Comparison of ENCODE assay signal across 13 cellular contexts in genomic region chr17:47820023-47820789, GRCh38. TPM values are rescaled to one million over a fixed set of nuclear protein-coding genes. Genes with fewer than 3 reads are reported as not detected.
A peak's percentile ranks its signal among the peaks of the same experiment; 100 is the strongest.
DNase-seq lines count a peak whose midpoint lies in the region; ATAC-seq, FAIRE-seq and TF ChIP-seq lines count a peak whose summit lies in the region.
"Had no signal": no experiment of that assay in that cellular context is flagged by ENCODE, and none has a peak within 500 bp of the region (broad histone marks: within the 10 kb centered on the region; RNA-seq: fewer than 3 reads in every experiment).

No MANE protein-coding gene starts in this region.

- H3K27me3 Mint-ChIP-seq in naive thymus-derived CD8-positive, alpha-beta T cell = no peaks in the 10 kb centered on the region

- peak overlapping the region; percentile 83 to 99 (median 98) for H3K4me2 ChIP-seq in BLaER1 treated with 17β-estradiol and CSF1 and Interleukin-3, amounts not matched to agents 10 nM and 100 nM
- H3K4me2 ChIP-seq in GM12878 (ENCODE audit: control insufficient read depth, insufficient read depth) = peak overlapping the region; percentile 93

- H3K79me2 ChIP-seq in GM12878 (ENCODE audit: control insufficient read depth, insufficient read depth, low read length) = peaks cover 7% of the 10 kb centered on the region; the same call in 1 of the 2 replicates

- H3K36me3 ChIP-seq in BLaER1 treated with 17β-estradiol and CSF1 and Interleukin-3, amounts not matched to agents 10 nM and 100 nM = peaks cover 59 to 70% (median 64%) of the 10 kb centered on the region in 11 experiments
- H3K36me3 ChIP-seq in HUES6 (ENCODE audit: control insufficient read depth, insufficient read depth, low read length) (peaks cover 36% of the 10 kb centered on the region), GM12878 (ENCODE audit: control insufficient read depth in 2 of 2, insufficient read depth in 2 of 2, low read length in 1 of 2) (peaks cover 5 to 20% of the 10 kb centered on the region in 2 experiments; a peak in 3 of 4 replicates), aorta (ENCODE audit: control insufficient read depth in 1 of 2, insufficient read depth in 2 of 2, low read length in 1 of 2) (peaks cover 3 to 7% of the 10 kb centered on the region in 2 donors)

- no peaks in the 10 kb centered on the region for H3K27me3 ChIP-seq in BLaER1 treated with 17β-estradiol and CSF1 and Interleukin-3, amounts not matched to agents 10 nM and 100 nM
- H3K27me3 ChIP-seq in HUES6 (ENCODE audit: control insufficient read depth, insufficient read depth, low read length) (no peaks in the 10 kb centered on the region), GM12878 (replicated peaks in 1 of 2; ENCODE audit: control insufficient read depth in 2 of 2, insufficient read depth in 2 of 2, low read length in 1 of 2) (no peaks in the 10 kb centered on the region), aorta (ENCODE audit: control insufficient read depth in 1 of 2, insufficient read depth in 2 of 2, low read length in 1 of 2) (no peaks in the 10 kb centered on the region)
- H3K27me3 ChIP-seq: cardiac muscle cell had no signal

- H3K4me3 ChIP-seq in BLaER1 treated with 17β-estradiol and CSF1 and Interleukin-3, amounts not matched to agents 10 nM and 100 nM = peak overlapping the region in 9 of 10 experiments; percentile 72 to 92 (median 86); a peak in 19 of 20 replicates
- H3K4me3 ChIP-seq in HUES6 (ENCODE audit: low read depth, low read length) (peak overlapping the region; percentile 73; the same call in 1 of the 2 replicates), GM12878 (no peak overlapping the region), aorta (ENCODE audit: low read length in 2 of 2) (no peak overlapping the region)

- H3K4me1 ChIP-seq in BLaER1 treated with 17β-estradiol and CSF1 and Interleukin-3, amounts not matched to agents 10 nM and 100 nM = peaks cover 22 to 37% (median 26%) of the 10 kb centered on the region in 10 experiments
- peaks cover 13% of the 10 kb centered on the region for H3K4me1 ChIP-seq in HUES6 (ENCODE audit: control insufficient read depth, insufficient read depth, low read length)
- H3K4me1 ChIP-seq in GM12878 (ENCODE audit: control insufficient read depth, insufficient read depth, low read length) = peaks cover 10% of the 10 kb centered on the region
- no peaks in the 10 kb centered on the region for H3K4me1 ChIP-seq in aorta (ENCODE audit: control insufficient read depth in 1 of 2, insufficient read depth in 2 of 2, low read length in 2 of 2)

- WGBS in GM12878 (ENCODE audit: insufficient coverage, insufficient replicate concordance, low lambda C conversion rate, missing lambda C conversion rate) = 63% methylated on average over 12 of the region's 12 CpGs
- 70 to 72% methylated on average over 12 of the region's 12 CpGs for WGBS in aorta, 2 donors

- no peak for FAIRE-seq in GM12878 (lab: Jason Lieb, UNC)
- FAIRE-seq: islet of Langerhans had no signal

- intact Hi-C loops in GM12878 (cut with micrococcal nuclease; ENCODE audit: unreplicated experiment) = no loop called here
- intact Hi-C loops in aorta (cut with DNase I) = no loop called here

- H2AFZ ChIP-seq in GM12878 (ENCODE audit: control insufficient read depth, low read depth, low read length) = no peak overlapping the region

- in situ Hi-C loops in GM12878 (cut with MboI) = no loop called here

- no peak for TF ChIP-seq RAD21 in GM12878 (IDR thresholded peaks at IDR 0.05; ENCODE audit: insufficient read depth, low read depth, low read length)

- H3K27ac ChIP-seq in BLaER1 treated with 17β-estradiol and CSF1 and Interleukin-3, amounts not matched to agents 10 nM and 100 nM = peak overlapping the region in 2 of 11 experiments; percentile 79 to 80; a peak in 3 of 22 replicates
- H3K27ac ChIP-seq in HUES6 (ENCODE audit: low read depth, low read length) (no peak overlapping the region), GM12878 (ENCODE audit: control insufficient read depth, insufficient read depth) (no peak overlapping the region), aorta (ENCODE audit: low read depth in 1 of 2, low read length in 2 of 2) (no peak overlapping the region)
- H3K27ac ChIP-seq: cardiac muscle cell had no signal

- H4K20me1 ChIP-seq in BLaER1 treated with 17β-estradiol and CSF1 and Interleukin-3, amounts not matched to agents 10 nM and 100 nM = peaks cover 0 to 24% (median 5%) of the 10 kb centered on the region in 11 experiments; a peak in 7 of 22 replicates
- no peaks in the 10 kb centered on the region for H4K20me1 ChIP-seq in GM12878 (ENCODE audit: control insufficient read depth, insufficient read depth)

- no peak for ATAC-seq in GM12878
- no peak for ATAC-seq in naive thymus-derived CD8-positive, alpha-beta T cell
- no peak for ATAC-seq in HG03354 (IDR thresholded peaks at IDR 0.05; ENCODE audit: poor library complexity, severe bottlenecking, unreplicated experiment)
- no peak for ATAC-seq in aorta (ENCODE audit: low FRiP score)
- no peak for ATAC-seq in GM18511 (IDR thresholded peaks at IDR 0.05; ENCODE audit: unreplicated experiment)

- no peak for TF ChIP-seq EP300 in GM12878 (IDR thresholded peaks at IDR 0.05; ENCODE audit: borderline replicate concordance in 1 of 2, control insufficient read depth in 1 of 2, low read depth in 2 of 2, low read length in 2 of 2)

- CTCF ChIA-PET in GM12878 (lab: Yijun Ruan, JAX) = interaction anchor here (1.0 kb wide), 1 partner anchor 129 kb away, joined by 3 read pairs; no protein-coding TSS in a partner anchor

- TF ChIP-seq CTCF in GM12878 (IDR thresholded peaks at IDR 0.05 in 2 of 3, conservative IDR thresholded peaks at IDR 0.05 in 1 of 3; ENCODE audit: control insufficient read depth in 2 of 3, extremely low read depth in 1 of 3, insufficient read depth in 1 of 3, low read depth in 3 of 3, low read length in 3 of 3) = no peak

- H3K9me3 Mint-ChIP-seq in naive thymus-derived CD8-positive, alpha-beta T cell = no peaks in the 10 kb centered on the region

- H3K9ac ChIP-seq in BLaER1 treated with 17β-estradiol and CSF1 and Interleukin-3, amounts not matched to agents 10 nM and 100 nM = peak overlapping the region; percentile 73 to 88 (median 80); a peak in 21 of 22 replicates
- H3K9ac ChIP-seq in HUES6 (ENCODE audit: low read length) = no peak overlapping the region
- no peak overlapping the region; the same call in 1 of the 2 replicates for H3K9ac ChIP-seq in GM12878 (ENCODE audit: control insufficient read depth, insufficient read depth, low read length)

- peak overlapping the region in 9 of 10 donors; percentile 74 to 96 (median 94) for H3K27ac Mint-ChIP-seq in naive thymus-derived CD8-positive, alpha-beta T cell

- POLR2A ChIA-PET in GM12878 (lab: Charles Lee) = no interaction called here
- POLR2A ChIA-PET in naive thymus-derived CD8-positive, alpha-beta T cell (lab: Charles Lee) = interaction anchor here (2.6 kb wide), 1 partner anchor 11 kb away, joined by 30 read pairs; the partner anchor contains the start of genes LRRC46 and MRPL10

- H3K4me3 Mint-ChIP-seq in naive thymus-derived CD8-positive, alpha-beta T cell = peak overlapping the region; percentile 92 to 99 (median 98)

- H3K4me1 Mint-ChIP-seq in naive thymus-derived CD8-positive, alpha-beta T cell = peaks cover 12 to 30% (median 26%) of the 10 kb centered on the region in 4 donors

- TF ChIP-seq POLR2A in GM12878 (IDR thresholded peaks at IDR 0.05; ENCODE audit: low read depth, low read length) = no peak

- DNase-seq in GM12878 (ENCODE audit: low read depth, low spot score) (no peak), DMS153 treated with DMSO at 0.1 percent for 48 hours (lab: John Stamatoyannopoulos, UW; ENCODE audit: unreplicated experiment) (no peak), aorta (no peak)
- no peak for DNase-seq in naive thymus-derived CD8-positive, alpha-beta T cell
- DNase-seq: EL; NCI-H2029; stimulated activated CD4-positive, alpha-beta T cell treated with anti-CD3 and anti-CD28 coated beads, Interleukin-2, amount 100 ng/mL, for 48 hours had no signal

- peaks cover 0 to 47% (median 12%) of the 10 kb centered on the region in 3 donors for H3K36me3 Mint-ChIP-seq in naive thymus-derived CD8-positive, alpha-beta T cell

- RAD21 ChIA-PET in GM12878 (lab: Charles Lee; ENCODE audit: unreplicated experiment) = no interaction called here

- SMC1A ChIA-PET in GM12878 (lab: Charles Lee; ENCODE audit: uncharacterized antibody, unreplicated experiment) = no interaction called here

- H3K9me3 ChIP-seq in BLaER1 treated with 17β-estradiol and CSF1 and Interleukin-3, amounts not matched to agents 10 nM and 100 nM (replicated peaks in 1 of 11) = no peaks in the 10 kb centered on the region
- H3K9me3 ChIP-seq in HUES6 (ENCODE audit: control insufficient read depth, insufficient read depth, low read depth, low read length) (no peaks in the 10 kb centered on the region), GM12878 (replicated peaks; ENCODE audit: control insufficient read depth, insufficient read depth, low read length) (no peaks in the 10 kb centered on the region), aorta (ENCODE audit: control insufficient read depth, low read length) (no peaks in the 10 kb centered on the region)

- no TSS peak for BruUV-seq in GM12878 (replicated peaks; lab: Mats Ljungman, UMichigan)

RNA-seq across cellular contexts. Expression of gene OSBPL7, which starts 1.4 kb away (rescaled TPM):
- total RNA-seq in GM12878 (2013; cell fraction: nucleolus; rRNA removed) = 63.2 and 64.3 TPM in 2 replicates
- 8.4 and 9.9 TPM in 2 replicates for total RNA-seq in GM12878 (2014; rRNA removed)
- 4.0 and 5.7 TPM in 2 replicates for total RNA-seq in GM12878 (2014; rRNA removed; fragmentation: Illumina TruSeq; extraction: Trizol)
- 14.2 and 16.1 TPM in 2 replicates for total RNA-seq in GM12878 (2021)
- polyA plus RNA-seq in GM12878 (2011; ENCODE audit: low read depth) = 3.9 TPM
- 4.7 and 9.9 TPM in 2 replicates for polyA plus RNA-seq in GM12878 (2011; rRNA removed)
- polyA plus RNA-seq in GM12878 (2011; cell fraction: cytosol; rRNA removed) = 7.8 and 11.8 TPM in 2 replicates
- polyA plus RNA-seq in GM12878 (2011; cell fraction: nucleus; rRNA removed) = 205 and 247 TPM in 2 replicates
- 12.7 and 12.9 TPM in 2 replicates for polyA plus RNA-seq in GM12878 (2012)
- 2.4 and 5.3 TPM in 2 replicates for polyA plus RNA-seq in GM12878 (2014; fragmentation: Illumina TruSeq; extraction: Trizol)
- under 1 TPM; 0.50 to 0.82 TPM for polyA plus RNA-seq in GM12878 (2014; fragmentation: Nextera tagmentation; extraction: Ambion mirVana)
- polyA plus RNA-seq in GM12878 (2014; rRNA removed) = 14.0 and 18.4 TPM in 2 replicates
- polyA plus RNA-seq in GM12878 (2016; fragmentation: Nextera tagmentation; extraction: Ambion mirVana) = 1 to 10 TPM; 6.3 to 7.2 TPM
- polyA minus RNA-seq in GM12878 (2011; rRNA and poly(A)+ RNA removed) = 9.4 and 19.1 TPM in 2 replicates
- 6.3 and 6.9 TPM in 2 replicates for polyA minus RNA-seq in GM12878 (2011; cell fraction: cytosol; rRNA and poly(A)+ RNA removed)
- polyA minus RNA-seq in GM12878 (2011; cell fraction: nucleus; rRNA and poly(A)+ RNA removed) = 46.7 and 51.1 TPM in 2 replicates
- 10 to 100 TPM; 38.8 to 48.1 TPM for total RNA-seq in naive thymus-derived CD8-positive, alpha-beta T cell
- polyA plus RNA-seq in naive thymus-derived CD8-positive, alpha-beta T cell = 1 to 10 TPM; 3.6 to 6.8 (median 4.4) TPM
- total RNA-seq in aorta = 10 to 100 TPM; 10.7 to 21.1 TPM
- 10 to 100 TPM in 1 of 2 donors, 1 to 10 TPM in 1; 8.9 to 20.1 TPM for polyA plus RNA-seq in aorta

RNA-seq across cellular contexts. Expression of gene MRPL10, which starts 11.1 kb away (rescaled TPM):
- 16.1 and 17.5 TPM in 2 replicates for total RNA-seq in GM12878 (2013; cell fraction: nucleolus; rRNA removed)
- total RNA-seq in GM12878 (2014; rRNA removed) (56.6 and 56.9 TPM in 2 replicates), GM12878 (2014; rRNA removed; fragmentation: Illumina TruSeq; extraction: Trizol) (32.7 and 35.6 TPM in 2 replicates), GM12878 (2021) (44.6 and 44.8 TPM in 2 replicates), aorta (10 to 100 TPM; 21.6 to 28.6 TPM)
- 31.9 TPM for polyA plus RNA-seq in GM12878 (2011; ENCODE audit: low read depth)
- polyA plus RNA-seq in GM12878 (2011; rRNA removed) (37.1 and 61.9 TPM in 2 replicates), GM12878 (2014; fragmentation: Illumina TruSeq; extraction: Trizol) (22.4 and 48.3 TPM in 2 replicates), GM12878 (2014; fragmentation: Nextera tagmentation; extraction: Ambion mirVana) (10 to 100 TPM; 18.9 to 22.3 TPM), GM12878 (2014; rRNA removed) (46.1 and 50.7 TPM in 2 replicates), GM12878 (2016; fragmentation: Nextera tagmentation; extraction: Ambion mirVana) (10 to 100 TPM; 46.3 to 49.1 TPM), aorta (10 to 100 TPM; 34.4 to 42.2 TPM)
- polyA plus RNA-seq in GM12878 (2011; cell fraction: cytosol; rRNA removed) = 90.0 and 112 TPM in 2 replicates
- polyA plus RNA-seq in GM12878 (2011; cell fraction: nucleus; rRNA removed) = 48.9 and 49.8 TPM in 2 replicates
- polyA plus RNA-seq in GM12878 (2012) = 40.6 and 55.5 TPM in 2 replicates
- polyA minus RNA-seq in GM12878 (2011; rRNA and poly(A)+ RNA removed) = 81.3 and 114 TPM in 2 replicates
- 28.9 and 35.2 TPM in 2 replicates for polyA minus RNA-seq in GM12878 (2011; cell fraction: cytosol; rRNA and poly(A)+ RNA removed)
- 13.5 and 24.3 TPM in 2 replicates for polyA minus RNA-seq in GM12878 (2011; cell fraction: nucleus; rRNA and poly(A)+ RNA removed)
- total RNA-seq in naive thymus-derived CD8-positive, alpha-beta T cell = 10 to 100 TPM; 38.2 to 41.8 TPM
- polyA plus RNA-seq in naive thymus-derived CD8-positive, alpha-beta T cell = 10 to 100 TPM; 38.3 to 68.5 (median 38.3) TPM

RNA-seq across cellular contexts. Expression of gene LRRC46, which starts 11.3 kb away (rescaled TPM):
- total RNA-seq in GM12878 (2013; cell fraction: nucleolus; rRNA removed) = not detected in 2 replicates
- total RNA-seq in GM12878 (2014; rRNA removed) = 0.16 and 0.23 TPM in 2 replicates
- 0.22 and 0.37 TPM in 2 replicates for total RNA-seq in GM12878 (2014; rRNA removed; fragmentation: Illumina TruSeq; extraction: Trizol)
- 0.38 and 0.53 TPM in 2 replicates for total RNA-seq in GM12878 (2021)
- polyA plus RNA-seq in GM12878 (2011; ENCODE audit: low read depth) = 0.42 TPM
- 0.35 and 0.39 TPM in 2 replicates for polyA plus RNA-seq in GM12878 (2011; rRNA removed)
- polyA plus RNA-seq in GM12878 (2011; cell fraction: cytosol; rRNA removed) = 0.28 and 0.45 TPM in 2 replicates
- 0.67 and 0.89 TPM in 2 replicates for polyA plus RNA-seq in GM12878 (2011; cell fraction: nucleus; rRNA removed)
- polyA plus RNA-seq in GM12878 (2012) = 0.34 and 0.35 TPM in 2 replicates
- 1.0 and 2.8 TPM in 2 replicates for polyA plus RNA-seq in GM12878 (2014; fragmentation: Illumina TruSeq; extraction: Trizol)
- polyA plus RNA-seq in GM12878 (2014; fragmentation: Nextera tagmentation; extraction: Ambion mirVana) = under 1 TPM in 1 of 2 experiments, not detected in 1; 0.15 TPM
- 0.29 and 0.72 TPM in 2 replicates for polyA plus RNA-seq in GM12878 (2014; rRNA removed)
- 1 to 10 TPM; 1.7 to 1.8 TPM for polyA plus RNA-seq in GM12878 (2016; fragmentation: Nextera tagmentation; extraction: Ambion mirVana)
- polyA minus RNA-seq in GM12878 (2011; rRNA and poly(A)+ RNA removed) = 0.31 and 0.37 TPM in 2 replicates
- not detected in 2 replicates for polyA minus RNA-seq in GM12878 (2011; cell fraction: cytosol; rRNA and poly(A)+ RNA removed)
- polyA minus RNA-seq in GM12878 (2011; cell fraction: nucleus; rRNA and poly(A)+ RNA removed) = 0.48 TPM in 1 of 2 replicates, not detected in the other
- under 1 TPM; 0.29 to 0.85 TPM for total RNA-seq in naive thymus-derived CD8-positive, alpha-beta T cell
- polyA plus RNA-seq in naive thymus-derived CD8-positive, alpha-beta T cell = under 1 TPM; 0.43 to 0.56 (median 0.48) TPM
- under 1 TPM in 1 of 2 donors, not detected in 1; 0.51 TPM for total RNA-seq in aorta
- under 1 TPM in 1 of 2 donors, not detected in 1; 0.87 TPM for polyA plus RNA-seq in aorta
- total RNA-seq: cardiac muscle cell had no signal

RNA-seq across cellular contexts. Expression of gene SCRN2, which starts 20.9 kb away (rescaled TPM):
- 53.1 and 65.3 TPM in 2 replicates for total RNA-seq in GM12878 (2013; cell fraction: nucleolus; rRNA removed)
- total RNA-seq in GM12878 (2014; rRNA removed) (33.3 and 39.3 TPM in 2 replicates), GM12878 (2014; rRNA removed; fragmentation: Illumina TruSeq; extraction: Trizol) (13.5 TPM in 2 replicates), GM12878 (2021) (28.9 and 30.5 TPM in 2 replicates), aorta (10 to 100 TPM; 19.3 to 37.6 TPM)
- polyA plus RNA-seq in GM12878 (2011; ENCODE audit: low read depth) = 12.7 TPM
- polyA plus RNA-seq in GM12878 (2011; rRNA removed) (9.7 and 15.4 TPM in 2 replicates), GM12878 (2014; fragmentation: Illumina TruSeq; extraction: Trizol) (3.0 and 10.8 TPM in 2 replicates), GM12878 (2014; fragmentation: Nextera tagmentation; extraction: Ambion mirVana) (1 to 10 TPM in 1 of 2 experiments, under 1 TPM in 1; 0.34 to 1.9 TPM), GM12878 (2014; rRNA removed) (32.7 and 33.4 TPM in 2 replicates), GM12878 (2016; fragmentation: Nextera tagmentation; extraction: Ambion mirVana) (10 to 100 TPM; 24.8 to 29.9 TPM), aorta (10 to 100 TPM; 21.2 to 64.1 TPM)
- 28.5 and 36.7 TPM in 2 replicates for polyA plus RNA-seq in GM12878 (2011; cell fraction: cytosol; rRNA removed)
- polyA plus RNA-seq in GM12878 (2011; cell fraction: nucleus; rRNA removed) = 140 and 158 TPM in 2 replicates
- polyA plus RNA-seq in GM12878 (2012) = 28.3 and 28.5 TPM in 2 replicates
- 9.4 and 24.8 TPM in 2 replicates for polyA minus RNA-seq in GM12878 (2011; rRNA and poly(A)+ RNA removed)
- 8.5 and 8.6 TPM in 2 replicates for polyA minus RNA-seq in GM12878 (2011; cell fraction: cytosol; rRNA and poly(A)+ RNA removed)
- 31.2 and 38.5 TPM in 2 replicates for polyA minus RNA-seq in GM12878 (2011; cell fraction: nucleus; rRNA and poly(A)+ RNA removed)
- total RNA-seq in naive thymus-derived CD8-positive, alpha-beta T cell = 10 to 100 TPM; 41.4 to 46.0 TPM
- 10 to 100 TPM; 19.3 to 37.9 (median 21.6) TPM for polyA plus RNA-seq in naive thymus-derived CD8-positive, alpha-beta T cell

RNA-seq across cellular contexts. Expression of gene SP6, which starts 30.8 kb away (rescaled TPM):
- total RNA-seq in GM12878 (2013; cell fraction: nucleolus; rRNA removed) = 0.21 and 0.34 TPM in 2 replicates
- total RNA-seq in GM12878 (2014; rRNA removed) (not detected in 2 replicates), GM12878 (2014; rRNA removed; fragmentation: Illumina TruSeq; extraction: Trizol) (0.05 TPM in 1 of 2 replicates, not detected in the other), GM12878 (2021) (0.05 TPM in 1 of 2 replicates, not detected in the other), aorta (under 1 TPM; 0.78 to 0.81 TPM)
- not detected for polyA plus RNA-seq in GM12878 (2011; ENCODE audit: low read depth)
- polyA plus RNA-seq in GM12878 (2011; rRNA removed) (0.03 and 0.05 TPM in 2 replicates), GM12878 (2014; fragmentation: Illumina TruSeq; extraction: Trizol) (not detected in 2 replicates), GM12878 (2014; fragmentation: Nextera tagmentation; extraction: Ambion mirVana) (not detected), GM12878 (2014; rRNA removed) (0.06 TPM in 1 of 2 replicates, not detected in the other), GM12878 (2016; fragmentation: Nextera tagmentation; extraction: Ambion mirVana) (under 1 TPM in 1 of 2 experiments, not detected in 1; 0.15 TPM), aorta (under 1 TPM in 1 of 2 donors, not detected in 1; 0.25 TPM)
- polyA plus RNA-seq in GM12878 (2011; cell fraction: cytosol; rRNA removed) = 0.05 and 0.07 TPM in 2 replicates
- 0.12 TPM in 2 replicates for polyA plus RNA-seq in GM12878 (2011; cell fraction: nucleus; rRNA removed)
- 0.08 and 0.09 TPM in 2 replicates for polyA plus RNA-seq in GM12878 (2012)
- 0.21 TPM in 1 of 2 replicates, not detected in the other for polyA minus RNA-seq in GM12878 (2011; rRNA and poly(A)+ RNA removed)
- polyA minus RNA-seq in GM12878 (2011; cell fraction: cytosol; rRNA and poly(A)+ RNA removed) = not detected in 2 replicates
- polyA minus RNA-seq in GM12878 (2011; cell fraction: nucleus; rRNA and poly(A)+ RNA removed) = 0.12 and 0.19 TPM in 2 replicates
- total RNA-seq in naive thymus-derived CD8-positive, alpha-beta T cell = under 1 TPM; 0.16 to 0.33 TPM
- polyA plus RNA-seq in naive thymus-derived CD8-positive, alpha-beta T cell = under 1 TPM in 1 of 3 donors, not detected in 2; 0.13 TPM

Comparison
In these comparisons a context has a peak if more than half of its experiments do, and no peak if none do; other contexts are left out.
1. H3K4me3 ChIP-seq: peak in BLaER1 treated with 17β-estradiol and CSF1 and Interleukin-3, amounts not matched to agents 10 nM and 100 nM (9 of 10) and HUES6 (single experiment); none in GM12878 (single experiment) and aorta (0 of 2).
2. H3K9ac ChIP-seq: peak in BLaER1 treated with 17β-estradiol and CSF1 and Interleukin-3, amounts not matched to agents 10 nM and 100 nM (11 of 11); none in HUES6 (single experiment) and GM12878 (single experiment).